30 cellular contexts compared by ENCODE assay signal in genomic region chr12:132226604-132227003, GRCh38.
"Had no signal": no experiment of that assay in that cellular context is flagged by ENCODE, and none has a peak within 500 bp of the region (broad histone marks: within the 10 kb centered on the region; RNA-seq: fewer than 3 reads in every experiment).

No MANE protein-coding gene starts in this region.

- H3K4me3 ChIP-seq: ascending aorta, cardiac muscle cell, PC-9 had no signal

- ATAC-seq: activated CD8-positive, alpha-beta memory T cell treated with anti-CD3 and anti-CD28 coated beads, Interleukin-2, amount 10 ng/mL, durations not matched to agents 7 days and 5 days; activated T-cell treated with anti-CD3 and anti-CD28 coated beads, Interleukin-2, amount 50 U/mL, for 72 hours; activated T-helper 17 cell treated with anti-CD3 and anti-CD28 coated beads, Interleukin-2, amount 50 U/mL, for 72 hours had no signal

- H3K36me3 ChIP-seq: ascending aorta, cardiac muscle cell, WERI-Rb-1 had no signal

- H3K4me1 ChIP-seq: ascending aorta had no signal

- H3K4me2 ChIP-seq: PC-9 had no signal

- H3K9me3 ChIP-seq: ascending aorta had no signal

- H2AFZ ChIP-seq: PC-9 had no signal

- H3K27ac ChIP-seq: ascending aorta, cardiac muscle cell, PC-9, RWPE1, WERI-Rb-1 had no signal

- DNase-seq: activated CD4-positive, alpha-beta memory T cell treated with anti-CD3 and anti-CD28 coated beads, Interleukin-2, amount 10 ng/mL, durations not matched to agents 7 days and 5 days; activated CD4-positive, alpha-beta T cell treated with anti-CD3 and anti-CD28 coated beads for 1 hour; activated CD4-positive, alpha-beta T cell treated with anti-CD3 and anti-CD28 coated beads for 48 hours; activated CD4-positive, CD25-positive, alpha-beta regulatory T cell; activated CD8-positive, alpha-beta memory T cell treated with anti-CD3 and anti-CD28 coated beads for 24 hours; activated CD8-positive, alpha-beta memory T cell treated with anti-CD3 and anti-CD28 coated beads, Interleukin-2, amount 10 ng/mL, durations not matched to agents 7 days and 5 days; activated CD8-positive, alpha-beta memory T cell treated with anti-CD3 and anti-CD28 coated beads, Interleukin-2, amount 50 U/mL, for 48 hours; activated effector memory CD4-positive, alpha-beta T cell treated with anti-CD3 and anti-CD28 coated beads, Interleukin-2, amount 50 U/mL, for 16 hours; activated naive CD4-positive, alpha-beta T cell; activated naive CD4-positive, alpha-beta T cell treated with anti-CD3 and anti-CD28 coated beads, Interleukin-2, amount 50 U/mL, for 16 hours; activated naive CD8-positive, alpha-beta T cell treated with anti-CD3 and anti-CD28 coated beads for 36 hours; activated T-cell treated with anti-CD3 and anti-CD28 coated beads, Interleukin-2, amount 50 U/mL, for 72 hours; amniotic stem cell; NCI-H1092 treated with DMSO at 0.1 percent for 48 hours; NCI-H1417; NCI-H146; NCI-H187; NCI-H2029 treated with DMSO at 0.1 percent for 48 hours; NCI-H2107; NCI-H2171; NCI-H510A; NCI-H526; NCI-H748 treated with DMSO at 0.1 percent for 48 hours; PC-9; T1000; WERI-Rb-1 had no signal
